1 cellular context compared by ENCODE assay signal in the genomic region with DNA sequence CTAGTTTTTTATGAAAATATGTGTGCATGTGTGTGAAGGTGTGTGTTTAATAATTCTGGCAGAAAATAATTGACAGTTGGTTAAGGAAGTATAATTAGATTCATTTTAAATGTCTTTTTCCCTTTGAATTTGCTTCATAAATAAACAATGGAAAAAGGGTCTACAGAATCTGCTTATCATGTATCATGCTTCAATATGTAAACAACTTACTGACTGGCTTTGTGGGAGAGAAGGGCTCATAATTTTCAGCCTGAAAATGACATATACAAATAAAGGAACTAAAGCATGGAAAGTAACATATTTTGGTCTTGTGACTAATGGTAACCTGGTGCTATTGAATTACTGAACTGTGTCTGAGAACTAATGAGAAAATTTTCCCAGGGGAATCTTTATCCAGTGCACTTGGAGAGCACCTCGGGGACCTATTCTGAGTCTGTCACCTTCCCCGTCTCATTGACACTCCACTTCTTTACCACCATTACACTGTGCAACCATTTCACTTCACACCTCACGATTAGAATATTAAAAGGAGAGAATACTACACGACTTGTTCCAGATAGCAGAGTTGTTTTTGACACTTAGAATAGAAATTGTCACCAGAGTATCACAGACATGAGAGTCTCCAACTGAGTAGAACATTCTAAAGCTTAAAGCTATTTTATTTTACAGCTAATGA.
TF ChIP-seq lines count a peak whose summit lies in the region.

No MANE protein-coding gene starts in this region.

TF ChIP-seq in WTC11, 78 proteins besides CTCF, POLR2A, EP300 and RAD21:
- TF ChIP-seq, protein P1, sequence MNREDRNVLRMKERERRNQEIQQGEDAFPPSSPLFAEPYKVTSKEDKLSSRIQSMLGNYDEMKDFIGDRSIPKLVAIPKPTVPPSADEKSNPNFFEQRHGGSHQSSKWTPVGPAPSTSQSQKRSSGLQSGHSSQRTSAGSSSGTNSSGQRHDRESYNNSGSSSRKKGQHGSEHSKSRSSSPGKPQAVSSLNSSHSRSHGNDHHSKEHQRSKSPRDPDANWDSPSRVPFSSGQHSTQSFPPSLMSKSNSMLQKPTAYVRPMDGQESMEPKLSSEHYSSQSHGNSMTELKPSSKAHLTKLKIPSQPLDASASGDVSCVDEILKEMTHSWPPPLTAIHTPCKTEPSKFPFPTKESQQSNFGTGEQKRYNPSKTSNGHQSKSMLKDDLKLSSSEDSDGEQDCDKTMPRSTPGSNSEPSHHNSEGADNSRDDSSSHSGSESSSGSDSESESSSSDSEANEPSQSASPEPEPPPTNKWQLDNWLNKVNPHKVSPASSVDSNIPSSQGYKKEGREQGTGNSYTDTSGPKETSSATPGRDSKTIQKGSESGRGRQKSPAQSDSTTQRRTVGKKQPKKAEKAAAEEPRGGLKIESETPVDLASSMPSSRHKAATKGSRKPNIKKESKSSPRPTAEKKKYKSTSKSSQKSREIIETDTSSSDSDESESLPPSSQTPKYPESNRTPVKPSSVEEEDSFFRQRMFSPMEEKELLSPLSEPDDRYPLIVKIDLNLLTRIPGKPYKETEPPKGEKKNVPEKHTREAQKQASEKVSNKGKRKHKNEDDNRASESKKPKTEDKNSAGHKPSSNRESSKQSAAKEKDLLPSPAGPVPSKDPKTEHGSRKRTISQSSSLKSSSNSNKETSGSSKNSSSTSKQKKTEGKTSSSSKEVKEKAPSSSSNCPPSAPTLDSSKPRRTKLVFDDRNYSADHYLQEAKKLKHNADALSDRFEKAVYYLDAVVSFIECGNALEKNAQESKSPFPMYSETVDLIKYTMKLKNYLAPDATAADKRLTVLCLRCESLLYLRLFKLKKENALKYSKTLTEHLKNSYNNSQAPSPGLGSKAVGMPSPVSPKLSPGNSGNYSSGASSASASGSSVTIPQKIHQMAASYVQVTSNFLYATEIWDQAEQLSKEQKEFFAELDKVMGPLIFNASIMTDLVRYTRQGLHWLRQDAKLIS (CRISPR knock-in tag; IDR thresholded peaks at IDR 0.05; ENCODE audit: borderline replicate concordance): no peak
- TF ChIP-seq JAZF1 (CRISPR knock-in tag; IDR thresholded peaks at IDR 0.05): no peak
- TF ChIP-seq, protein P2, sequence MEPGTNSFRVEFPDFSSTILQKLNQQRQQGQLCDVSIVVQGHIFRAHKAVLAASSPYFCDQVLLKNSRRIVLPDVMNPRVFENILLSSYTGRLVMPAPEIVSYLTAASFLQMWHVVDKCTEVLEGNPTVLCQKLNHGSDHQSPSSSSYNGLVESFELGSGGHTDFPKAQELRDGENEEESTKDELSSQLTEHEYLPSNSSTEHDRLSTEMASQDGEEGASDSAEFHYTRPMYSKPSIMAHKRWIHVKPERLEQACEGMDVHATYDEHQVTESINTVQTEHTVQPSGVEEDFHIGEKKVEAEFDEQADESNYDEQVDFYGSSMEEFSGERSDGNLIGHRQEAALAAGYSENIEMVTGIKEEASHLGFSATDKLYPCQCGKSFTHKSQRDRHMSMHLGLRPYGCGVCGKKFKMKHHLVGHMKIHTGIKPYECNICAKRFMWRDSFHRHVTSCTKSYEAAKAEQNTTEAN (CRISPR knock-in tag; IDR thresholded peaks at IDR 0.05): no peak
- TF ChIP-seq, protein P3, sequence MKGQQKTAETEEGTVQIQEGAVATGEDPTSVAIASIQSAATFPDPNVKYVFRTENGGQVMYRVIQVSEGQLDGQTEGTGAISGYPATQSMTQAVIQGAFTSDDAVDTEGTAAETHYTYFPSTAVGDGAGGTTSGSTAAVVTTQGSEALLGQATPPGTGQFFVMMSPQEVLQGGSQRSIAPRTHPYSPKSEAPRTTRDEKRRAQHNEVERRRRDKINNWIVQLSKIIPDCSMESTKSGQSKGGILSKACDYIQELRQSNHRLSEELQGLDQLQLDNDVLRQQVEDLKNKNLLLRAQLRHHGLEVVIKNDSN (CRISPR knock-in tag; IDR thresholded peaks at IDR 0.05): no peak
